12 cellular contexts compared by ENCODE assay signal in the genomic region with DNA sequence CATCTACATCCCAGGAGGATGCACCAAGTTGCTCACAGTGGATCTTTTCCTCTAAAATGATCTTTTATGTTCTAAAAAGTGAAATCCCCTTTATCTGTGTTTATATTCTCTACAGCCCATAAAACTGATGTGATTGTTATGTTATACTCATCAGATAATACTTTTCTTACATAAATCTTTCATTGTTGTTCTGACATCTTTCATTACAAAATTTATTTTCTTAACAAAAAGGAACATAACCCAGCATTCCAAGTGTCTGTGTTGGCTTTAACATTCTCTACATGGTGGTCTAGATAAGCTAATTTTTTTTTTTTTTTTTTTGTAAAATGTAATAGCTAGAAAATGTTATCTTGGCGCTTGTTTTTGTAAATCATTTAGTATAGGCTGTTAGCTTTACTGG.
"Had no signal": no experiment of that assay in that cellular context is flagged by ENCODE, and none has a peak within 500 bp of the region (broad histone marks: within the 10 kb centered on the region; RNA-seq: fewer than 3 reads in every experiment).

No MANE protein-coding gene starts in this region.

- H3K4me3 ChIP-seq: hepatocyte had no signal

- H2AFZ ChIP-seq: hepatocyte had no signal

- H3K27me3 Mint-ChIP-seq: activated CD8-positive, alpha-beta T cell treated with anti-CD3 and anti-CD28 coated beads for 36 hours; effector memory CD8-positive, alpha-beta T cell; stimulated activated naive CD8-positive, alpha-beta T cell treated with anti-CD3 and anti-CD28 coated beads, Interleukin-15, Interleukin-2, amounts not matched to agents 100 ng/mL and 50 ng/mL, for 24 hours had no signal

- H3K9me3 Mint-ChIP-seq: activated CD8-positive, alpha-beta T cell treated with anti-CD3 and anti-CD28 coated beads for 36 hours; activated T-helper 1 cell treated with anti-CD3 and anti-CD28 coated beads, Interleukin-12 subunit alpha, Interleukin-12 subunit beta, Interleukin-2, Interleukin-4 antibody, amounts not matched to agents 30 ng/mL and 10 ng/mL and 1 ng/mL, durations not matched to agents 14 hours and 24 hours and 36 hours; effector memory CD8-positive, alpha-beta T cell; stimulated activated naive CD8-positive, alpha-beta T cell treated with anti-CD3 and anti-CD28 coated beads, Interleukin-15, Interleukin-2, amounts not matched to agents 100 ng/mL and 50 ng/mL, for 24 hours had no signal

- H3K27ac Mint-ChIP-seq: stimulated activated naive CD8-positive, alpha-beta T cell treated with anti-CD3 and anti-CD28 coated beads, Interleukin-15, Interleukin-2, amounts not matched to agents 100 ng/mL and 50 ng/mL, for 24 hours had no signal

- ATAC-seq: effector memory CD8-positive, alpha-beta T cell; left ventricle myocardium superior had no signal

- H3K27me3 ChIP-seq: hepatocyte had no signal

- DNase-seq: activated CD8-positive, alpha-beta T cell treated with anti-CD3 and anti-CD28 coated beads for 36 hours; activated naive CD4-positive, alpha-beta T cell; central memory CD4-positive, alpha-beta T cell; cortex of kidney; effector memory CD8-positive, alpha-beta T cell; left ventricle myocardium superior; retina; stimulated activated CD4-positive, alpha-beta T cell treated with anti-CD3 and anti-CD28 coated beads, Interleukin-15, amount 100 ng/mL, for 24 hours; stimulated activated CD4-positive, alpha-beta T cell treated with anti-CD3 and anti-CD28 coated beads, Interleukin-4, amount 100 ng/mL, for 24 hours had no signal

- H3K79me2 ChIP-seq: hepatocyte had no signal

- H3K27ac ChIP-seq: hepatocyte had no signal
